In the genomic region with DNA sequence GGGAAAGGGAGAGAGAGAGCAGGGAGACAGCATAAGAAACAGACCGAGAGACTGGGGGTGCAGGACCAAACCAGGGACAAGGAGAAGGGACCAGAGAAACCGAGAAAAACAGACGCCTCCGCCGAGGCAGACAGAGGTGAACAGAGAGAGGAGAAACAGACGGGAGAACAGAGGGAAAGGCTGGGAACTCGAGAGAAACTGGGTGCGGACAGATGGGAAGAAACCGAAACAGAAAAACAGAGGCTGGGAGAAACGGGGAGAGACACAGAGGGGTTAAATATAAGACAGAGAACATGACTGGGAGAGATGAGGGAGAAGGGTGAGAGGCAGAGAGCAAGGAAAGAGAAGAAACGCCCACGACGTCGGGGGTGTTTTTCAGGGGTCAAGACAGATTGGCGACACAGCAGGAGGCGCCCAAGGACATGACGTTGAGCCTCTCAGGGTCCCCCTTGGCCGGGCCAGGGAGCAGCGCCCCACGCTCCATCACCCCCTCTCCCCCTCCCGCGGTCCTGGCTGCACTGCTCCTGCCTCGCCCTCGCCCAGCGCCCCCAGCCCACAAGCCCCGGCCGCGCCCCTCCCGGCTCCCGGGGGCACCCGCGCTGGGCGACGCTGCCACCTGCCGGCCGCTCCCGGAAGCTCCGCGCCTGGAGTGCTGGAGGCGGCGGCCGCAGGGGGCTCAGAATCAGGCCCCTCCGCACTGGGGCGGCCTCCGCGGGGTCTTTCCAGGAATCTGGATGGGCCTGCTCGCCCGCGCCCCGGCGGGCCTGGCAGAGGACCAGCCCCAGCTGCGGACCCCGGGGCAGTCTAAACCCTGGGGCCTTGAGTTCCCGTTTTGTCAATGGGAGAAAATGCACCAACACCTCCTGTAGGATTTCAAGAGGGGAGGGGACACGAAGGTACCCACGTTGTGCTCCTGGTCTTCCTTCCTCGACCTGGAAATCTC, we compare ENCODE assay signal across 8 cellular contexts. TPM values are rescaled to one million over a fixed set of nuclear protein-coding genes. Genes with fewer than 3 reads are reported as not detected.
DNase-seq lines count a peak whose midpoint lies in the region; ATAC-seq, FAIRE-seq and TF ChIP-seq lines count a peak whose summit lies in the region.

No MANE protein-coding gene starts in this region.

- peak overlapping the region; percentile 49 for H3K9ac ChIP-seq in SK-N-SH

- no peaks in the 10 kb centered on the region for H3K36me3 ChIP-seq in SK-N-SH (replicated peaks in 1 of 2; ENCODE audit: control insufficient read depth in 1 of 2, insufficient read depth in 2 of 2, low read length in 1 of 2)

- H3K27ac ChIP-seq in AG04450 (ENCODE audit: low read depth, low read length) (peak overlapping the region; percentile 82), SK-N-SH (ENCODE audit: low read depth in 2 of 2, low read length in 1 of 2) (peak overlapping the region in 1 of 2 experiments; percentile 19; a peak in 1 of 4 replicates)

- POLR2A ChIA-PET in AG04450 (lab: Yijun Ruan, JAX) = interaction anchor here (0.5 to 19.0 kb wide), 10 partner anchors 67 to 99 kb away, joined by 3 to 654 read pairs (median 6); partner anchors contain the start of gene COL1A1
- POLR2A ChIA-PET in SK-N-SH (lab: Yijun Ruan, JAX) = interaction anchor here (1.0 kb wide), 1 partner anchor 73 kb away, joined by 4 read pairs; no protein-coding TSS in a partner anchor
- POLR2A ChIA-PET in activated naive CD8-positive, alpha-beta T cell treated with anti-CD3 and anti-CD28 coated beads, Interleukin-2, amount 10 ng/mL, durations not matched to agents 7 days and 5 days (lab: Charles Lee) = interaction anchor here (1.0 to 1.1 kb wide), 3 partner anchors 72 to 73 kb away, joined by 3 to 5 read pairs (median 4); partner anchors contain the start of gene COL1A1

- H2AFZ ChIP-seq in SK-N-SH (ENCODE audit: low read depth) = peak overlapping the region; percentile 71

- peak; percentile 13; the same call in 1 of the 2 replicates for TF ChIP-seq POLR2A in H54 (IDR thresholded peaks at IDR 0.05; ENCODE audit: low read depth, low read length)

- ATAC-seq in activated naive CD8-positive, alpha-beta T cell treated with anti-CD3 and anti-CD28 coated beads, Interleukin-2, amount 10 ng/mL, durations not matched to agents 7 days and 5 days (ENCODE audit: low read depth) = peak; percentile 51
- ATAC-seq in left ventricle myocardium superior = peak; percentile 72
- no peak for ATAC-seq in GM18498 (IDR thresholded peaks at IDR 0.05; ENCODE audit: unreplicated experiment)
- no peak for ATAC-seq in GM18867 (IDR thresholded peaks at IDR 0.05; ENCODE audit: unreplicated experiment)

- peak overlapping the region; percentile 64 for H3K27ac Mint-ChIP-seq in activated naive CD8-positive, alpha-beta T cell treated with anti-CD3 and anti-CD28 coated beads, Interleukin-2, amount 10 ng/mL, durations not matched to agents 7 days and 5 days

- H3K9me2 ChIP-seq in SK-N-SH = no peaks in the 10 kb centered on the region

- no peaks in the 10 kb centered on the region for H3K27me3 ChIP-seq in AG04450 (ENCODE audit: control insufficient read depth, insufficient read depth, low read length)
- no peaks in the 10 kb centered on the region for H3K27me3 ChIP-seq in SK-N-SH (ENCODE audit: insufficient read depth)

- TF ChIP-seq EP300 in SK-N-SH (IDR thresholded peaks at IDR 0.05; ENCODE audit: borderline replicate concordance in 1 of 2, low read depth in 1 of 2, low read length in 1 of 2) = no peak

- H3K9me3 Mint-ChIP-seq in activated naive CD8-positive, alpha-beta T cell treated with anti-CD3 and anti-CD28 coated beads, Interleukin-2, amount 10 ng/mL, durations not matched to agents 7 days and 5 days = no peaks in the 10 kb centered on the region

- peaks cover 37% of the 10 kb centered on the region for H3K27me3 Mint-ChIP-seq in activated naive CD8-positive, alpha-beta T cell treated with anti-CD3 and anti-CD28 coated beads, Interleukin-2, amount 10 ng/mL, durations not matched to agents 7 days and 5 days

- no peaks in the 10 kb centered on the region for H3K9me3 ChIP-seq in AG04450 (ENCODE audit: control insufficient read depth, insufficient read depth, low read length)
- H3K9me3 ChIP-seq in SK-N-SH = no peaks in the 10 kb centered on the region

- H3K36me3 Mint-ChIP-seq in activated naive CD8-positive, alpha-beta T cell treated with anti-CD3 and anti-CD28 coated beads, Interleukin-2, amount 10 ng/mL, durations not matched to agents 7 days and 5 days = no peaks in the 10 kb centered on the region

- peaks cover 13% of the 10 kb centered on the region for H3K4me1 Mint-ChIP-seq in activated naive CD8-positive, alpha-beta T cell treated with anti-CD3 and anti-CD28 coated beads, Interleukin-2, amount 10 ng/mL, durations not matched to agents 7 days and 5 days

- FAIRE-seq in H54 (lab: Jason Lieb, UNC) = no peak

- TF ChIP-seq CTCF in AG04450 (IDR thresholded peaks at IDR 0.05; ENCODE audit: low read depth, low read length) = peak; percentile 56
- TF ChIP-seq CTCF in SK-N-SH (IDR thresholded peaks at IDR 0.05) = peak; percentile 97

- intact Hi-C loops in left ventricle myocardium superior (cut with micrococcal nuclease) = loop anchor here (5.0 kb wide), 1 partner anchor 71 kb away; the partner anchor contains the start of gene COL1A1

- H3K79me2 ChIP-seq in SK-N-SH (ENCODE audit: insufficient read depth) = 0 out of 2 replicates have a peak, but pooled peaks cover 5% of the 10 kb centered on the region

- H4K20me1 ChIP-seq in SK-N-SH (ENCODE audit: insufficient read depth) = no peaks in the 10 kb centered on the region

- peak overlapping the region; percentile 84 for H3K4me2 ChIP-seq in SK-N-SH

- peak; percentile 78 for TF ChIP-seq RAD21 in SK-N-SH (IDR thresholded peaks at IDR 0.05; ENCODE audit: low read length)

- CTCF ChIA-PET in AG04450 (lab: Charles Lee) (interaction anchor here (0.6 to 3.0 kb wide), 13 partner anchors 9 to 104 kb away, joined by 3 to 18 read pairs (median 5); no protein-coding TSS in a partner anchor), SK-N-SH (lab: Yijun Ruan, JAX) (interaction anchor here (0.6 to 53.3 kb wide), 52 partner anchors 7 to 902 kb away, joined by 3 to 2150 read pairs (median 4); partner anchors contain the start of genes COL1A1, LRRC59, PDK2 and SGCA)

- DNase-seq in AG04450 (ENCODE audit: low read depth, low spot score) (no peak), H54 (ENCODE audit: insufficient read length, low spot score) (peak; percentile 64), SK-N-SH (peak; percentile 97), left ventricle myocardium superior (peak; percentile 78), retina (peak; percentile 81)
- DNase-seq in activated naive CD8-positive, alpha-beta T cell treated with anti-CD3 and anti-CD28 coated beads, Interleukin-2, amount 10 ng/mL, durations not matched to agents 7 days and 5 days = peak; percentile 85

- 15% methylated on average over 37 of the region's 57 CpGs for WGBS in SK-N-SH (ENCODE audit: low lambda C conversion rate)

- peak overlapping the region; percentile 69 for H3K4me3 ChIP-seq in AG04450 (ENCODE audit: low read depth, low read length)
- peak overlapping the region; percentile 41 to 60 for H3K4me3 ChIP-seq in SK-N-SH (ENCODE audit: low read depth in 2 of 2, low read length in 1 of 2)

- H3K4me3 Mint-ChIP-seq in activated naive CD8-positive, alpha-beta T cell treated with anti-CD3 and anti-CD28 coated beads, Interleukin-2, amount 10 ng/mL, durations not matched to agents 7 days and 5 days = peak overlapping the region; percentile 84

- H3K4me1 ChIP-seq in SK-N-SH (ENCODE audit: control insufficient read depth in 1 of 2, insufficient read depth in 2 of 2, low read depth in 1 of 2, low read length in 1 of 2) = peaks cover 5 to 28% of the 10 kb centered on the region in 2 experiments; a peak in 3 of 4 replicates

- H3F3A ChIP-seq in SK-N-SH (replicated peaks; ENCODE audit: insufficient read depth) = peaks cover 22% of the 10 kb centered on the region

TF ChIP-seq in SK-N-SH, 30 proteins besides CTCF, POLR2A, EP300 and RAD21 (continues in another document):
- TF ChIP-seq USF2 (IDR thresholded peaks at IDR 0.05; ENCODE audit: borderline replicate concordance, low read depth, low read length) (no peak), FOSL2 (IDR thresholded peaks at IDR 0.05; ENCODE audit: borderline replicate concordance, low read depth) (no peak), GATA2 (CRISPR knock-in tag; IDR thresholded peaks at IDR 0.05) (no peak), RFX5 (IDR thresholded peaks at IDR 0.05; ENCODE audit: low read length) (no peak), CHD2 (IDR thresholded peaks at IDR 0.05; ENCODE audit: low read length, partially characterized antibody) (peak; percentile 8), ZBTB33 (IDR thresholded peaks at IDR 0.05; ENCODE audit: borderline replicate concordance, low read depth) (no peak), ELF1 (IDR thresholded peaks at IDR 0.05) (no peak)

RNA-seq across cellular contexts. Expression of gene TMEM92, which starts 1.3 kb away (rescaled TPM):
- polyA plus RNA-seq in AG04450 (2011; rRNA removed) = 0.47 and 0.96 TPM in 2 replicates
- 0.48 and 0.55 TPM in 2 replicates for polyA minus RNA-seq in AG04450 (2011; rRNA and poly(A)+ RNA removed)
- 0.28 and 0.46 TPM in 2 replicates for polyA plus RNA-seq in SK-N-SH (2012; rRNA removed)
- 0.06 and 0.16 TPM in 2 replicates for polyA plus RNA-seq in SK-N-SH (2012; cell fraction: cytosol; rRNA removed)
- polyA plus RNA-seq in SK-N-SH (2012; cell fraction: nucleus; rRNA removed) = 0.15 and 0.20 TPM in 2 replicates
- total RNA-seq in activated naive CD8-positive, alpha-beta T cell treated with anti-CD3 and anti-CD28 coated beads, Interleukin-2, amount 10 ng/mL, durations not matched to agents 7 days and 5 days = not detected
- total RNA-seq in left ventricle myocardium superior = not detected

Comparison
In these comparisons a context has a peak if more than half of its experiments do, and no peak if none do; other contexts are left out.
1. ATAC-seq: peak in activated naive CD8-positive, alpha-beta T cell treated with anti-CD3 and anti-CD28 coated beads, Interleukin-2, amount 10 ng/mL, durations not matched to agents 7 days and 5 days (single experiment) and left ventricle myocardium superior (single experiment); none in GM18498 (single experiment) and GM18867 (single experiment).